In genomic region chr6:143457563-143458359, GRCh38 we compare ENCODE assay signal across 18 cellular contexts. TPM values are rescaled to one million over a fixed set of nuclear protein-coding genes. Genes with fewer than 3 reads are reported as not detected.
DNase-seq lines count a peak whose midpoint lies in the region; ATAC-seq and TF ChIP-seq lines count a peak whose summit lies in the region.
"Had no signal": no experiment of that assay in that cellular context is flagged by ENCODE, and none has a peak within 500 bp of the region (broad histone marks: within the 10 kb centered on the region; RNA-seq: fewer than 3 reads in every experiment).

No MANE protein-coding gene starts in this region.

- H3K27me3 Mint-ChIP-seq in mesothelial cell of epicardium (ENCODE audit: low read depth) (no peaks in the 10 kb centered on the region), nephron progenitor cell (ENCODE audit: low read depth, poor library complexity) (no peaks in the 10 kb centered on the region)
- H3K27me3 Mint-ChIP-seq: activated CD4-positive, alpha-beta T cell treated with anti-CD3 and anti-CD28 coated beads for 36 hours had no signal

- TF ChIP-seq EP300 in Ishikawa (IDR thresholded peaks at IDR 0.05; ENCODE audit: borderline replicate concordance), result no peak

- peak overlapping the region; percentile 83 for H3K27ac Mint-ChIP-seq in mesothelial cell of epicardium
- H3K27ac Mint-ChIP-seq in nephron progenitor cell, result no peak overlapping the region
- H3K27ac Mint-ChIP-seq: activated CD4-positive, alpha-beta T cell treated with anti-CD3 and anti-CD28 coated beads for 36 hours had no signal

- H3K36me3 Mint-ChIP-seq in mesothelial cell of epicardium (peaks cover 18% of the 10 kb centered on the region), nephron progenitor cell (ENCODE audit: low read depth) (peaks cover 31% of the 10 kb centered on the region)

- no peak overlapping the region for H3K4me3 ChIP-seq in choroid plexus epithelial cell (ENCODE audit: low read depth, low read length)
- H3K4me3 ChIP-seq: suprapubic skin had no signal

- H3K4me3 Mint-ChIP-seq in mesothelial cell of epicardium, result no peak overlapping the region
- H3K4me3 Mint-ChIP-seq in nephron progenitor cell, result no peak overlapping the region
- H3K4me3 Mint-ChIP-seq: activated CD4-positive, alpha-beta T cell treated with anti-CD3 and anti-CD28 coated beads for 36 hours; activated T-cell treated with anti-CD3 and anti-CD28 coated beads, Interleukin-2, amount 50 U/mL, for 4 hours had no signal

- TF ChIP-seq RAD21 in Ishikawa (IDR thresholded peaks at IDR 0.05; ENCODE audit: low read depth), result no peak

- no peaks in the 10 kb centered on the region for H3K9me3 Mint-ChIP-seq in mesothelial cell of epicardium
- no peaks in the 10 kb centered on the region for H3K9me3 Mint-ChIP-seq in nephron progenitor cell
- H3K9me3 Mint-ChIP-seq: activated T-cell treated with anti-CD3 and anti-CD28 coated beads, Interleukin-2, amount 50 U/mL, for 4 hours had no signal

- peak; percentile 17 for DNase-seq in AG08396 (ENCODE audit: low spot score)
- peak; percentile 43 for DNase-seq in choroid plexus epithelial cell (ENCODE audit: low read depth)
- DNase-seq in mesothelial cell of epicardium (ENCODE audit: low spot score in 2 of 2, unreplicated experiment in 2 of 2), result no peak
- DNase-seq in RKO (ENCODE audit: low spot score), result no peak
- DNase-seq in nephron progenitor cell, result no peak
- DNase-seq in caudate nucleus (lab: John Stamatoyannopoulos, UW), result no peak
- DNase-seq: activated CD4-positive, alpha-beta T cell treated with anti-CD3 and anti-CD28 coated beads for 36 hours; activated T-cell treated with anti-CD3 and anti-CD28 coated beads, Interleukin-2, amount 50 U/mL, for 4 hours; amniotic stem cell; Calu3; NCI-H1417 treated with DMSO at 0.1 percent for 48 hours; NCI-H446 treated with DMSO at 0.1 percent for 48 hours; T-helper 1 cell had no signal

- H3K27ac ChIP-seq in caudate nucleus (ENCODE audit: low read depth, low read length), result no peak overlapping the region
- H3K27ac ChIP-seq: neutrophil, suprapubic skin had no signal

- no peak for ATAC-seq in HG03139 (IDR thresholded peaks at IDR 0.05; ENCODE audit: unreplicated experiment)
- ATAC-seq: activated CD4-positive, alpha-beta T cell treated with anti-CD3 and anti-CD28 coated beads for 36 hours; activated T-cell treated with anti-CD3 and anti-CD28 coated beads, Interleukin-2, amount 50 U/mL, for 4 hours; Panc1 had no signal

- no peak for TF ChIP-seq CTCF in choroid plexus epithelial cell (conservative IDR thresholded peaks at IDR 0.05; ENCODE audit: low read depth, low read length)
- no peak for TF ChIP-seq CTCF in mesothelial cell of epicardium (IDR thresholded peaks at IDR 0.05; ENCODE audit: unreplicated experiment)
- no peak for TF ChIP-seq CTCF in nephron progenitor cell (IDR thresholded peaks at IDR 0.05)

- H3K4me1 Mint-ChIP-seq in mesothelial cell of epicardium (peaks cover 18% of the 10 kb centered on the region), nephron progenitor cell (peaks cover 8% of the 10 kb centered on the region)

TF ChIP-seq in Ishikawa, 13 proteins besides CTCF, POLR2A, EP300 and RAD21:
- TF ChIP-seq TEAD4 (IDR thresholded peaks at IDR 0.05), result peak; percentile 69
- no peak for TF ChIP-seq ZBTB7A (IDR thresholded peaks at IDR 0.05; ENCODE audit: low read depth)
TF ChIP-seq in Ishikawa: peak in this region for 1.

RNA-seq across cellular contexts. Expression of gene PEX3, which starts 7.2 kb away (rescaled TPM):
- 20.8 to 25.2 TPM (median 21.3 TPM) in 3 replicates for total RNA-seq in mesothelial cell of epicardium

RNA-seq across cellular contexts. Expression of gene ADAT2, which starts 7.3 kb away (rescaled TPM):
- 14.2 to 16.5 TPM (median 15.2 TPM) in 3 replicates for total RNA-seq in mesothelial cell of epicardium

RNA-seq across cellular contexts. Expression of gene FUCA2, which starts 53.8 kb away (rescaled TPM):
- total RNA-seq in mesothelial cell of epicardium, result 48.2 to 53.6 TPM (median 52.3 TPM) in 3 replicates

Comparison
In these comparisons a context has a peak if more than half of its experiments do, and no peak if none do; other contexts are left out.
1. DNase-seq: peak in AG08396 (single experiment) and choroid plexus epithelial cell (single experiment); none in mesothelial cell of epicardium (0 of 2), RKO (single experiment), nephron progenitor cell (single experiment) and caudate nucleus (0 of 61).